In genomic region chr11:105003151-105003550, GRCh38 we compare ENCODE assay signal across 4 cellular contexts.
TF ChIP-seq lines count a peak whose summit lies in the region.

No MANE protein-coding gene starts in this region.

TF ChIP-seq in A549, 52 proteins besides CTCF, POLR2A, EP300 and RAD21:
- TF ChIP-seq MAFK (IDR thresholded peaks at IDR 0.05; ENCODE audit: partially characterized antibody) (peak; percentile 65), FOSL2 (IDR thresholded peaks at IDR 0.05) (no peak), FOSL2 (CRISPR knock-in tag; IDR thresholded peaks at IDR 0.05) (no peak), NR3C1 (IDR thresholded peaks at IDR 0.05) (no peak)

TF ChIP-seq in IMR-90, 13 proteins besides CTCF, POLR2A, EP300 and RAD21:
- TF ChIP-seq NFE2L2 (IDR thresholded peaks at IDR 0.05; ENCODE audit: low read depth, low read length) (no peak), MAFK (IDR thresholded peaks at IDR 0.05; ENCODE audit: low read depth, low read length) (peak; percentile 86)

TF ChIP-seq in K562, 482 proteins besides CTCF, POLR2A, EP300 and RAD21 (continues in another document):
- TF ChIP-seq NCOA4 (IDR thresholded peaks at IDR 0.05; ENCODE audit: partially characterized antibody) (no peak), CEBPB (tag; IDR thresholded peaks at IDR 0.05) (no peak), MAFK (IDR thresholded peaks at IDR 0.05; ENCODE audit: low read length) (peak; percentile 28; the same call in 1 of the 2 replicates), RERE (CRISPR knock-in tag; IDR thresholded peaks at IDR 0.05; ENCODE audit: borderline replicate concordance) (no peak), ZNF592 (IDR thresholded peaks at IDR 0.05) (no peak), KLF13 (tag; IDR thresholded peaks at IDR 0.05; ENCODE audit: borderline replicate concordance, low read depth) (no peak), SRF (CRISPR knock-in tag; IDR thresholded peaks at IDR 0.05) (no peak), MAFG (tag; conservative IDR thresholded peaks at IDR 0.05) (0 out of 2 replicates have a peak, but pooled peaks have one; percentile 24), ARID3B (CRISPR knock-in tag; IDR thresholded peaks at IDR 0.05; ENCODE audit: borderline replicate concordance) (no peak), ZBTB17 (CRISPR knock-in tag; IDR thresholded peaks at IDR 0.05) (no peak), POLR2H (tag; IDR thresholded peaks at IDR 0.05; ENCODE audit: low read depth) (no peak), C11orf30 (IDR thresholded peaks at IDR 0.05; ENCODE audit: low read depth) (peak; percentile 14; the same call in 1 of the 2 replicates), NRF1 (conservative IDR thresholded peaks at IDR 0.05 in 1 of 2, IDR thresholded peaks at IDR 0.05 in 1 of 2) (no peak), POLR2B (IDR thresholded peaks at IDR 0.05; ENCODE audit: low read depth, partially characterized antibody) (no peak), ZNF436 (CRISPR knock-in tag; IDR thresholded peaks at IDR 0.05) (no peak), FOXA3 (CRISPR knock-in tag; conservative IDR thresholded peaks at IDR 0.05 in 1 of 2, IDR thresholded peaks at IDR 0.05 in 1 of 2) (no peak), BRF1 (IDR thresholded peaks at IDR 0.05; ENCODE audit: borderline replicate concordance, extremely low read depth, insufficient read length) (no peak)

TF ChIP-seq in GM12891, 5 proteins besides CTCF, POLR2A, EP300 and RAD21:
- TF ChIP-seq PAX5 (IDR thresholded peaks at IDR 0.05; ENCODE audit: insufficient read depth, low read length, severe bottlenecking) (no peak), POU2F2 (IDR thresholded peaks at IDR 0.05; ENCODE audit: low read depth, low read length) (no peak), POLR2AphosphoS5 (IDR thresholded peaks at IDR 0.05; ENCODE audit: low read depth, low read length) (no peak), SPI1 (IDR thresholded peaks at IDR 0.05; ENCODE audit: low read depth, low read length) (no peak), TAF1 (IDR thresholded peaks at IDR 0.05; ENCODE audit: low read depth, low read length) (no peak)
TF ChIP-seq in GM12891: peak in this region for 0.
